13 cellular contexts compared by ENCODE assay signal in the genomic region with DNA sequence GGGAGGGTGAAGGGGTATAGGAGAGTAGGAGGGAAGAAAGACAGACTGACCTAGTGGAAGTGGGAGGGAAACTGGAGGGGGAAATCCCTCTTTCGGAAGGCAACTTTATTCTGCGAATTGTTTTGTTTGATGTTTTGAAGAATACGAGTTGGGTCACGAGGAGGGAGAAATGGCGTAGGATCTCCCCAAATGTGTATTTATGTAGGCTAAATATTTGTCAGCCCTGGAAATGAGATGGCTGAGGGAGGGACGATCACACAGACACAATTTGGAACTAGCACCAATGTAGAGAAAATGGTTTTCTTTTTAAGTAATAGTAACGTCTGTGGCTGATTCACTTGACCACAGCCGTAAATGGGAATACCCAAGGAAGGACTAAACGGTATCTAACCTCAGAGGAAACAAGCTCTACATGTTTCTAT.
DNase-seq lines count a peak whose midpoint lies in the region; ATAC-seq and TF ChIP-seq lines count a peak whose summit lies in the region.
"Had no signal": no experiment of that assay in that cellular context is flagged by ENCODE, and none has a peak within 500 bp of the region (broad histone marks: within the 10 kb centered on the region; RNA-seq: fewer than 3 reads in every experiment).

No MANE protein-coding gene starts in this region.

- no peaks in the 10 kb centered on the region for H3K36me3 Mint-ChIP-seq in activated naive CD4-positive, alpha-beta T cell treated with anti-CD3 and anti-CD28 coated beads for 36 hours (ENCODE audit: low read depth)
- no peaks in the 10 kb centered on the region for H3K36me3 Mint-ChIP-seq in activated CD8-positive, alpha-beta T cell treated with anti-CD3 and anti-CD28 coated beads for 36 hours (ENCODE audit: low read depth)
- H3K36me3 Mint-ChIP-seq: naive B cell had no signal

- POLR2A ChIA-PET in activated CD8-positive, alpha-beta T cell treated with anti-CD3 and anti-CD28 coated beads for 36 hours (lab: Charles Lee), result interaction anchor here (0.5 to 1.1 kb wide), 4 partner anchors 29 to 305 kb away, joined by 3 to 4 read pairs (median 3); no protein-coding TSS in a partner anchor

- no peak overlapping the region for H3K27ac ChIP-seq in iPS-20b (ENCODE audit: low read length)
- no peak overlapping the region for H3K27ac ChIP-seq in left lung
- H3K27ac ChIP-seq: brain microvascular endothelial cell, SK-N-MC, thyroid gland had no signal

- H3K9ac ChIP-seq in iPS-20b (ENCODE audit: low read depth, low read length), result peak overlapping the region; percentile 28; the same call in 1 of the 2 replicates

- H3K27me3 ChIP-seq in iPS-20b (ENCODE audit: insufficient read depth, low read length) (no peaks in the 10 kb centered on the region), left lung (no peaks in the 10 kb centered on the region)
- H3K27me3 ChIP-seq: esophagus muscularis mucosa, thyroid gland had no signal

- no peaks in the 10 kb centered on the region for H3K9me3 Mint-ChIP-seq in activated naive CD4-positive, alpha-beta T cell treated with anti-CD3 and anti-CD28 coated beads for 36 hours
- no peaks in the 10 kb centered on the region for H3K9me3 Mint-ChIP-seq in activated CD8-positive, alpha-beta T cell treated with anti-CD3 and anti-CD28 coated beads for 36 hours
- H3K9me3 Mint-ChIP-seq: naive B cell had no signal

- intact Hi-C loops in activated naive CD4-positive, alpha-beta T cell treated with anti-CD3 and anti-CD28 coated beads for 36 hours (cut with micrococcal nuclease), result loop anchor here (1.0 to 10.0 kb wide), 21 partner anchors 15 to 1760 kb away; a partner anchor contains a TSS
- intact Hi-C loops in activated CD8-positive, alpha-beta T cell treated with anti-CD3 and anti-CD28 coated beads for 36 hours (cut with micrococcal nuclease), result loop anchor here (1.0 to 5.0 kb wide), 3 partner anchors 69 to 177 kb away; no protein-coding TSS in a partner anchor
- intact Hi-C loops in left lung (cut with DNase I), result no loop called here

- peak overlapping the region; percentile 71 for H3K4me3 Mint-ChIP-seq in activated naive CD4-positive, alpha-beta T cell treated with anti-CD3 and anti-CD28 coated beads for 36 hours
- H3K4me3 Mint-ChIP-seq in activated CD8-positive, alpha-beta T cell treated with anti-CD3 and anti-CD28 coated beads for 36 hours, result peak overlapping the region; percentile 62
- H3K4me3 Mint-ChIP-seq: naive B cell had no signal

- H3K36me3 ChIP-seq in iPS-20b (ENCODE audit: insufficient read depth, low read depth, low read length) (no peaks in the 10 kb centered on the region), left lung (no peaks in the 10 kb centered on the region)
- H3K36me3 ChIP-seq: brain microvascular endothelial cell, esophagus muscularis mucosa, thyroid gland had no signal

- peaks cover 2% of the 10 kb centered on the region for H3K27me3 Mint-ChIP-seq in activated naive CD4-positive, alpha-beta T cell treated with anti-CD3 and anti-CD28 coated beads for 36 hours (ENCODE audit: low read depth)
- peaks cover 4% of the 10 kb centered on the region for H3K27me3 Mint-ChIP-seq in activated CD8-positive, alpha-beta T cell treated with anti-CD3 and anti-CD28 coated beads for 36 hours

- CTCF ChIA-PET in activated naive CD4-positive, alpha-beta T cell treated with anti-CD3 and anti-CD28 coated beads for 36 hours (lab: Charles Lee), result interaction anchor here (0.6 to 5.1 kb wide), 10 partner anchors 9 to 431 kb away, joined by 3 to 38 read pairs (median 4); no protein-coding TSS in a partner anchor
- CTCF ChIA-PET in activated CD8-positive, alpha-beta T cell treated with anti-CD3 and anti-CD28 coated beads for 36 hours (lab: Charles Lee), result interaction anchor here (0.9 to 10.1 kb wide), 7 partner anchors 9 to 70 kb away, joined by 3 to 82 read pairs (median 4); no protein-coding TSS in a partner anchor

- peak overlapping the region; percentile 96 for H3K27ac Mint-ChIP-seq in activated naive CD4-positive, alpha-beta T cell treated with anti-CD3 and anti-CD28 coated beads for 36 hours
- peak overlapping the region; percentile 92 for H3K27ac Mint-ChIP-seq in activated CD8-positive, alpha-beta T cell treated with anti-CD3 and anti-CD28 coated beads for 36 hours

- H3K4me3 ChIP-seq in iPS-20b (ENCODE audit: low read length), result no peak overlapping the region
- no peak overlapping the region for H3K4me3 ChIP-seq in left lung
- H3K4me3 ChIP-seq: esophagus muscularis mucosa, SK-N-MC, thyroid gland had no signal

- ATAC-seq in activated CD8-positive, alpha-beta T cell treated with anti-CD3 and anti-CD28 coated beads for 36 hours, result peak; percentile 54
- peak; percentile 48 for ATAC-seq in stimulated activated naive CD8-positive, alpha-beta T cell treated with anti-CD3 and anti-CD28 coated beads, Interleukin-15, Interleukin-2, amounts not matched to agents 100 U/mL and 50 U/mL, for 24 hours
- no peak for ATAC-seq in GM18858 (IDR thresholded peaks at IDR 0.05; ENCODE audit: unreplicated experiment)
- no peak for ATAC-seq in left lung

- H3K4me1 ChIP-seq in iPS-20b (ENCODE audit: insufficient read depth, low read length), result peaks cover 6% of the 10 kb centered on the region
- H3K4me1 ChIP-seq in left lung, result peaks cover 6 to 20% of the 10 kb centered on the region in 2 donors

- DNase-seq in activated naive CD4-positive, alpha-beta T cell treated with anti-CD3 and anti-CD28 coated beads for 36 hours, result peak; percentile 84
- DNase-seq in activated naive CD4-positive, alpha-beta T cell treated with anti-CD3 and anti-CD28 coated beads, Interleukin-2, amount 50 U/mL, for 16 hours, result no peak
- peak; percentile 77 for DNase-seq in activated CD8-positive, alpha-beta T cell treated with anti-CD3 and anti-CD28 coated beads for 36 hours
- DNase-seq in stimulated activated naive CD8-positive, alpha-beta T cell treated with anti-CD3 and anti-CD28 coated beads, Interleukin-15, Interleukin-2, amounts not matched to agents 100 U/mL and 50 U/mL, for 24 hours, result peak; percentile 41
- no peak for DNase-seq in stimulated activated naive CD4-positive, alpha-beta T cell (lab: John Stamatoyannopoulos, UW)
- DNase-seq in left lung, result no peak
- DNase-seq: naive B cell, thyroid gland had no signal

- H3K4me1 Mint-ChIP-seq in activated naive CD4-positive, alpha-beta T cell treated with anti-CD3 and anti-CD28 coated beads for 36 hours (ENCODE audit: low read depth), result peaks cover 72% of the 10 kb centered on the region
- peaks cover 77% of the 10 kb centered on the region for H3K4me1 Mint-ChIP-seq in activated CD8-positive, alpha-beta T cell treated with anti-CD3 and anti-CD28 coated beads for 36 hours (ENCODE audit: low read depth)

- no peaks in the 10 kb centered on the region for H3K9me3 ChIP-seq in iPS-20b (ENCODE audit: insufficient read depth, low read depth, low read length)
- no peaks in the 10 kb centered on the region for H3K9me3 ChIP-seq in left lung
- H3K9me3 ChIP-seq: esophagus muscularis mucosa, thyroid gland had no signal

- no peak for TF ChIP-seq CTCF in activated CD8-positive, alpha-beta T cell treated with anti-CD3 and anti-CD28 coated beads for 36 hours (IDR thresholded peaks at IDR 0.05)
- TF ChIP-seq CTCF in left lung (IDR thresholded peaks at IDR 0.05), result no peak

Comparison
In these comparisons a context has a peak if more than half of its experiments do, and no peak if none do; other contexts are left out.
1. DNase-seq: peak in activated naive CD4-positive, alpha-beta T cell treated with anti-CD3 and anti-CD28 coated beads for 36 hours (single experiment), activated CD8-positive, alpha-beta T cell treated with anti-CD3 and anti-CD28 coated beads for 36 hours (single experiment) and stimulated activated naive CD8-positive, alpha-beta T cell treated with anti-CD3 and anti-CD28 coated beads, Interleukin-15, Interleukin-2, amounts not matched to agents 100 U/mL and 50 U/mL, for 24 hours (single experiment); none in activated naive CD4-positive, alpha-beta T cell treated with anti-CD3 and anti-CD28 coated beads, Interleukin-2, amount 50 U/mL, for 16 hours (single experiment), stimulated activated naive CD4-positive, alpha-beta T cell (0 of 6) and left lung (0 of 2).
2. ATAC-seq: peak in activated CD8-positive, alpha-beta T cell treated with anti-CD3 and anti-CD28 coated beads for 36 hours (single experiment) and stimulated activated naive CD8-positive, alpha-beta T cell treated with anti-CD3 and anti-CD28 coated beads, Interleukin-15, Interleukin-2, amounts not matched to agents 100 U/mL and 50 U/mL, for 24 hours (single experiment); none in GM18858 (single experiment) and left lung (single experiment).
3. intact Hi-C loops: an anchor here in activated naive CD4-positive, alpha-beta T cell treated with anti-CD3 and anti-CD28 coated beads for 36 hours (1.0 to 10.0 kb wide) and activated CD8-positive, alpha-beta T cell treated with anti-CD3 and anti-CD28 coated beads for 36 hours (1.0 to 5.0 kb wide); none called in left lung.